ENCODE assay signal across 9 cellular contexts in the genomic region with DNA sequence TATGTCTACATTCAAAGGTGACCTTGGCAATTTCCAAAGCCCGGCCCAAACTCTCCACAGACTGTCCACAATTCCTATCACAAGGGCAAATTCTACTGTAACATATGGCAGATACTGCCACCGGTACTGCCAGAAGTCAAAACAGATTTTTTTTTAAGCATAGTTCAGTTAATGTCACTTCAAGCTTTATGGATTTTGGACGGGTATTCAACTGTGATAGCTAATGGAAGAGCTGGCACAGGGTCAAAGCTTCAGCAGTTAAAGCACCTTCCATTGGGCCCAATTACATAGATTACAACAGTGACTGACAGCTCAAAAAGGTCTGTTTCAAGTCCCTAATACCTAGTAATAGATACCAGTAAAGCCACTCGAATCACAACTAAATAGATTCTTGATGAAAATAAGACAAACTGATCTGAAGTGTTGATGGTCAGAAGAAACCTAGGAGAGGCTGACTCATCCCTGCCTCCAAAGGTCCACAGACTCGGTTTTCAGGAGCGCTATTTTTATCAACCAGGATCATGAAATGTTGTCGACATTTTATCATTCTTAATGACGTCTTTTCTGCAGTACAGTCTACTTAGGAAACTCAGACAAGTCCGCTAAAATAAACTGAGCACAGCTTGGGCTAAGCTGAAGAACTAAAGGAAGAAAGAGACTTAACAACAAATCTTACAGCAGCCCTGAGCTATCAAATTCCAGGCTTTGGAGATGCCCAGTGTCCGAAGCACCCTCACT. TPM values are rescaled to one million over a fixed set of nuclear protein-coding genes. Genes with fewer than 3 reads are reported as not detected.
A peak's percentile ranks its signal among the peaks of the same experiment; 100 is the strongest.
DNase-seq lines count a peak whose midpoint lies in the region; ATAC-seq, FAIRE-seq and TF ChIP-seq lines count a peak whose summit lies in the region.
"Had no signal": no experiment of that assay in that cellular context is flagged by ENCODE, and none has a peak within 500 bp of the region (broad histone marks: within the 10 kb centered on the region; RNA-seq: fewer than 3 reads in every experiment).

No MANE protein-coding gene starts in this region.

- H3K4me1 ChIP-seq in RWPE2 (ENCODE audit: insufficient read depth, poor library complexity, severe bottlenecking), result peaks cover 17% of the 10 kb centered on the region

- TF ChIP-seq CTCF in RWPE2 (IDR thresholded peaks at IDR 0.05; ENCODE audit: poor library complexity, severe bottlenecking) (no peak), CD14-positive monocyte (IDR thresholded peaks at IDR 0.05) (no peak)

- H3K9me3 ChIP-seq in RWPE2 (ENCODE audit: severe bottlenecking), result no peaks in the 10 kb centered on the region
- no peaks in the 10 kb centered on the region for H3K9me3 ChIP-seq in MG63
- H3K9me3 ChIP-seq: lower lobe of right lung had no signal

- DNase-seq in NCI-H1092 treated with DMSO at 0.1 percent for 48 hours (lab: John Stamatoyannopoulos, UW) (peak; percentile 98), RWPE2 (ENCODE audit: low spot score) (no peak), Right ventricle myocardium superior (no peak), stromal cell of bone marrow (ENCODE audit: low read depth) (peak; percentile 57), CD14-positive monocyte (ENCODE audit: low spot score) (no peak), MG63 (no peak), HTR-8/SVneo (ENCODE audit: insufficient read length, low spot score) (no peak)
- DNase-seq: lower lobe of right lung had no signal

- no peak for FAIRE-seq in HTR-8/SVneo (lab: Jason Lieb, UNC)

- H3K4me3 Mint-ChIP-seq in CD14-positive monocyte, result no peak overlapping the region

- H3K36me3 ChIP-seq in RWPE2 (ENCODE audit: low read depth) (peaks cover 100% of the 10 kb centered on the region), MG63 (peaks cover 100% of the 10 kb centered on the region)

- H3K27me3 ChIP-seq in RWPE2 (ENCODE audit: insufficient read depth, poor library complexity, severe bottlenecking) (no peaks in the 10 kb centered on the region), MG63 (no peaks in the 10 kb centered on the region)

- H3K36me3 Mint-ChIP-seq in CD14-positive monocyte, result peaks cover 93 to 97% of the 10 kb centered on the region in 2 donors

- no peak for ATAC-seq in RWPE2 (ENCODE audit: low read depth)
- ATAC-seq in Right ventricle myocardium superior (ENCODE audit: poor library complexity), result peak; percentile 30
- no peak for ATAC-seq in GM18519 (IDR thresholded peaks at IDR 0.05; ENCODE audit: low FRiP score, unreplicated experiment)

- H3K27ac ChIP-seq in RWPE2 (ENCODE audit: poor library complexity, severe bottlenecking), result peak overlapping the region; percentile 53
- H3K27ac ChIP-seq: lower lobe of right lung had no signal

- intact Hi-C loops in Right ventricle myocardium superior (cut with DNase I) (no loop called here), CD14-positive monocyte (cut with micrococcal nuclease) (loop anchor here (5.0 kb wide), 2 partner anchors 88 to 163 kb away; no protein-coding TSS in a partner anchor)

- H3K27me3 Mint-ChIP-seq in CD14-positive monocyte (ENCODE audit: low read depth in 3 of 3), result no peaks in the 10 kb centered on the region

- no peak overlapping the region for H3K4me3 ChIP-seq in RWPE2 (ENCODE audit: severe bottlenecking)
- H3K4me3 ChIP-seq in MG63, result no peak overlapping the region
- H3K4me3 ChIP-seq: lower lobe of right lung had no signal

- peaks cover 0 to 3% (median 0%) of the 10 kb centered on the region in 7 donors for H3K9me3 Mint-ChIP-seq in CD14-positive monocyte

- peak overlapping the region in 2 of 7 donors; percentile 37 to 53 for H3K27ac Mint-ChIP-seq in CD14-positive monocyte

- peaks cover 6% of the 10 kb centered on the region for H3K4me1 Mint-ChIP-seq in CD14-positive monocyte

RNA-seq across cellular contexts. Expression of gene ANXA2, which starts 38.7 kb away (rescaled TPM):
- total RNA-seq in Right ventricle myocardium superior, result 157 TPM
- polyA plus RNA-seq in CD14-positive monocyte, result 1,000 to 10,000 TPM; 2,046 to 2,079 TPM
- total RNA-seq in MG63 (2014; rRNA removed; shearing (Covaris generic); ENCODE audit: low replicate concordance), result 5,310 and 5,617 TPM in 2 replicates

Comparison
In these comparisons a context has a peak if more than half of its experiments do, and no peak if none do; other contexts are left out.
1. DNase-seq: peak in NCI-H1092 treated with DMSO at 0.1 percent for 48 hours (single experiment) and stromal cell of bone marrow (single experiment); none in RWPE2 (single experiment), Right ventricle myocardium superior (single experiment), CD14-positive monocyte (single experiment), MG63 (single experiment) and HTR-8/SVneo (single experiment).
2. RNA of gene ANXA2, which starts 38.7 kb away (total RNA-seq): 5,310 to 5,617 TPM in MG63; 157 TPM in Right ventricle myocardium superior (single experiment); every median in the first group is over 10 times any median in the second.